In genomic region chr22:29275819-29276565, GRCh38 we compare ENCODE assay signal across 18 cellular contexts. TPM values are rescaled to one million over a fixed set of nuclear protein-coding genes. Genes with fewer than 3 reads are reported as not detected.
A peak's percentile ranks its signal among the peaks of the same experiment; 100 is the strongest.
DNase-seq lines count a peak whose midpoint lies in the region; ATAC-seq and TF ChIP-seq lines count a peak whose summit lies in the region.
"Had no signal": no experiment of that assay in that cellular context is flagged by ENCODE, and none has a peak within 500 bp of the region (broad histone marks: within the 10 kb centered on the region; RNA-seq: fewer than 3 reads in every experiment).

No MANE protein-coding gene starts in this region.

- WGBS in smooth muscle cell (ENCODE audit: low lambda C conversion rate) = 89% methylated on average over 3 of the region's 3 CpGs

- no peak overlapping the region for H2AFZ ChIP-seq in smooth muscle cell (ENCODE audit: low read depth)

- peaks cover 100% of the 10 kb centered on the region for H4K20me1 ChIP-seq in smooth muscle cell (ENCODE audit: low read depth)

- H3K27me3 Mint-ChIP-seq in central memory CD8-positive, alpha-beta T cell = no peaks in the 10 kb centered on the region
- H3K27me3 Mint-ChIP-seq in mesothelial cell of epicardium (ENCODE audit: low read depth) = no peaks in the 10 kb centered on the region

- no peak for DNase-seq in A673 (ENCODE audit: low spot score)
- no peak for DNase-seq in HEK293T (ENCODE audit: extremely low spot score)
- no peak for DNase-seq in central memory CD8-positive, alpha-beta T cell (ENCODE audit: low spot score in 2 of 2)
- no peak for DNase-seq in mesothelial cell of epicardium (ENCODE audit: low spot score in 2 of 2, unreplicated experiment in 2 of 2)
- DNase-seq in NCI-H187 treated with DMSO at 0.1 percent for 48 hours (lab: John Stamatoyannopoulos, UW) = no peak
- DNase-seq in HK-2 (ENCODE audit: unreplicated experiment) = no peak
- DNase-seq in smooth muscle cell (lab: John Stamatoyannopoulos, UW; ENCODE audit: unreplicated experiment) = no peak
- DNase-seq: activated CD8-positive, alpha-beta memory T cell treated with anti-CD3 and anti-CD28 coated beads, Interleukin-2, amount 50 U/mL, for 4 hours; AML-193; amniotic stem cell; cortex of kidney; DMS79; NCI-H2081; NCI-H82; stimulated activated CD8-positive, alpha-beta memory T cell treated with anti-CD3 and anti-CD28 coated beads, Interleukin-4, amount 100 ng/mL, for 48 hours had no signal

- CTCF ChIA-PET in A673 (lab: Charles Lee) (no interaction called here), HEK293T (lab: Yijun Ruan, JAX) (no interaction called here)

- H3K9me3 ChIP-seq in A673 (ENCODE audit: low read depth, low read length, poor library complexity, severe bottlenecking) = no peaks in the 10 kb centered on the region
- no peaks in the 10 kb centered on the region for H3K9me3 ChIP-seq in smooth muscle cell (replicated peaks; ENCODE audit: low read depth)
- H3K9me3 ChIP-seq: prostate gland, vagina had no signal

- H3K27me3 ChIP-seq in A673 (replicated peaks; ENCODE audit: insufficient read depth, low read depth, low read length, poor library complexity) (no peaks in the 10 kb centered on the region), smooth muscle cell (ENCODE audit: low read depth) (no peaks in the 10 kb centered on the region)
- H3K27me3 ChIP-seq: vagina had no signal

- H3F3A ChIP-seq in smooth muscle cell (ENCODE audit: low read depth) = no peaks in the 10 kb centered on the region

- peaks cover 32% of the 10 kb centered on the region for H3K4me1 ChIP-seq in A673 (ENCODE audit: insufficient read depth, low read length, poor library complexity, severe bottlenecking)
- H3K4me1 ChIP-seq in smooth muscle cell (ENCODE audit: low read depth) = peaks cover 15% of the 10 kb centered on the region
- H3K4me1 ChIP-seq: prostate gland had no signal

- H3K4me3 Mint-ChIP-seq in central memory CD8-positive, alpha-beta T cell = peak overlapping the region; percentile 10
- H3K4me3 Mint-ChIP-seq in mesothelial cell of epicardium = no peak overlapping the region

- ATAC-seq in central memory CD8-positive, alpha-beta T cell (replicated peaks; ENCODE audit: extremely low read depth, poor library complexity, severe bottlenecking) = no peak
- no peak for ATAC-seq in GM21576 (IDR thresholded peaks at IDR 0.05; ENCODE audit: unreplicated experiment)

- no peak overlapping the region for H3K4me2 ChIP-seq in smooth muscle cell

- H3K9me3 Mint-ChIP-seq in central memory CD8-positive, alpha-beta T cell = no peaks in the 10 kb centered on the region
- no peaks in the 10 kb centered on the region for H3K9me3 Mint-ChIP-seq in mesothelial cell of epicardium

- no TSS peak for BruUV-seq in A673 (replicated peaks; lab: Mats Ljungman, UMichigan)

- POLR2A ChIA-PET in A673 (lab: Charles Lee; ENCODE audit: low non-redundant PET) = interaction anchor here (0.6 kb wide), 1 partner anchor 293 kb away, joined by 4 read pairs; no protein-coding TSS in a partner anchor
- POLR2A ChIA-PET in HEK293T (lab: Yijun Ruan, JAX) = no interaction called here

- TF ChIP-seq CTCF in A673 (conservative IDR thresholded peaks at IDR 0.05; ENCODE audit: low read depth, low read length) (no peak), mesothelial cell of epicardium (IDR thresholded peaks at IDR 0.05; ENCODE audit: unreplicated experiment) (no peak), smooth muscle cell (IDR thresholded peaks at IDR 0.05; ENCODE audit: borderline replicate concordance, insufficient read depth, poor library complexity, severe bottlenecking) (no peak)

- H3K4me3 ChIP-seq in A673 (ENCODE audit: low read depth, low read length, poor library complexity, severe bottlenecking) (no peak overlapping the region), smooth muscle cell (no peak overlapping the region)
- H3K4me3 ChIP-seq: prostate gland, vagina had no signal

- intact Hi-C loops in A673 (cut with micrococcal nuclease; ENCODE audit: unreplicated experiment) = no loop called here

- H3K36me3 ChIP-seq in A673 (ENCODE audit: insufficient read depth, low read length, poor library complexity, severe bottlenecking) = peaks cover 96% of the 10 kb centered on the region
- H3K36me3 ChIP-seq in smooth muscle cell (ENCODE audit: low read depth) = peaks cover 34% of the 10 kb centered on the region

- peaks cover 85% of the 10 kb centered on the region for H3K36me3 Mint-ChIP-seq in central memory CD8-positive, alpha-beta T cell (ENCODE audit: insufficient read depth)
- H3K36me3 Mint-ChIP-seq in mesothelial cell of epicardium = peaks cover 57% of the 10 kb centered on the region

- H3K27ac Mint-ChIP-seq in central memory CD8-positive, alpha-beta T cell (ENCODE audit: low read depth) = peak overlapping the region; percentile 47
- peak overlapping the region; percentile 52 for H3K27ac Mint-ChIP-seq in mesothelial cell of epicardium

- H3K4me1 Mint-ChIP-seq in central memory CD8-positive, alpha-beta T cell = peaks cover 73% of the 10 kb centered on the region
- H3K4me1 Mint-ChIP-seq in mesothelial cell of epicardium = peaks cover 38% of the 10 kb centered on the region

- H3K9ac ChIP-seq in smooth muscle cell (ENCODE audit: low read depth) = no peak overlapping the region

- H3K27ac ChIP-seq in A673 (ENCODE audit: low read depth, low read length, poor library complexity, severe bottlenecking) (peak overlapping the region; percentile 12), smooth muscle cell (ENCODE audit: low read depth) (no peak overlapping the region)
- H3K27ac ChIP-seq: prostate gland, vagina had no signal

- peaks cover 100% of the 10 kb centered on the region for H3K79me2 ChIP-seq in smooth muscle cell (ENCODE audit: low read depth)

TF ChIP-seq in HEK293T, 16 proteins besides CTCF, POLR2A, EP300 and RAD21:
- TF ChIP-seq PKNOX1 (IDR thresholded peaks at IDR 0.05) (peak; percentile 46; the same call in 1 of the 2 replicates), NFRKB (IDR thresholded peaks at IDR 0.05) (no peak)

RNA-seq across cellular contexts. Expression of gene EWSR1, which starts 7.9 kb away (rescaled TPM):
- total RNA-seq in A673 (2021) (348 and 358 TPM in 2 replicates), mesothelial cell of epicardium (364 to 381 TPM (median 379 TPM) in 3 replicates), smooth muscle cell (146 and 197 TPM in 2 replicates)
- polyA plus RNA-seq in smooth muscle cell = 164 and 226 TPM in 2 replicates

RNA-seq across cellular contexts. Expression of gene RHBDD3, which starts 8.2 kb away (rescaled TPM):
- total RNA-seq in A673 (2021) = 77.7 and 84.0 TPM in 2 replicates
- 55.9 to 59.6 TPM (median 58.0 TPM) in 3 replicates for total RNA-seq in mesothelial cell of epicardium
- 11.7 and 16.5 TPM in 2 replicates for total RNA-seq in smooth muscle cell
- polyA plus RNA-seq in smooth muscle cell = 39.1 and 40.2 TPM in 2 replicates

RNA-seq across cellular contexts. Expression of gene GAS2L1, which starts 30.5 kb away (rescaled TPM):
- 22.7 TPM in 2 replicates for total RNA-seq in A673 (2021)
- total RNA-seq in mesothelial cell of epicardium = 13.4 to 14.6 TPM (median 13.6 TPM) in 3 replicates
- 7.8 TPM in 2 replicates for total RNA-seq in smooth muscle cell
- 31.7 and 35.8 TPM in 2 replicates for polyA plus RNA-seq in smooth muscle cell

RNA-seq across cellular contexts. Expression of gene RASL10A, which starts 39.5 kb away (rescaled TPM):
- total RNA-seq in A673 (2021) = 0.68 TPM in 1 of 2 replicates, not detected in the other
- total RNA-seq in mesothelial cell of epicardium = 2.5 to 3.8 TPM (median 3.1 TPM) in 3 replicates
- total RNA-seq in smooth muscle cell = not detected in 2 replicates
- polyA plus RNA-seq in smooth muscle cell = not detected in 2 replicates
- total RNA-seq: vagina had no signal
